16 cellular contexts compared by ENCODE assay signal in genomic region chr12:130969223-130969622, GRCh38. TPM values are rescaled to one million over a fixed set of nuclear protein-coding genes. Genes with fewer than 3 reads are reported as not detected.
A peak's percentile ranks its signal among the peaks of the same experiment; 100 is the strongest.
DNase-seq lines count a peak whose midpoint lies in the region; ATAC-seq and TF ChIP-seq lines count a peak whose summit lies in the region.
"Had no signal": no experiment of that assay in that cellular context is flagged by ENCODE, and none has a peak within 500 bp of the region (broad histone marks: within the 10 kb centered on the region; RNA-seq: fewer than 3 reads in every experiment).

No MANE protein-coding gene starts in this region.

- CTCF ChIA-PET in HEK293 (lab: Yijun Ruan, JAX): no interaction called here

- H3K36me3 ChIP-seq in DOHH2 (ENCODE audit: control insufficient read depth, low read length) (no peaks in the 10 kb centered on the region), HEK293 (ENCODE audit: control insufficient read depth in 2 of 2, insufficient read depth in 1 of 2, low read length in 2 of 2) (no peaks in the 10 kb centered on the region), sigmoid colon (peaks cover 0 to 27% (median 0%) of the 10 kb centered on the region in 4 donors)
- H3K36me3 ChIP-seq: BLaER1 treated with 17β-estradiol and CSF1 and Interleukin-3, amounts not matched to agents 10 nM and 100 nM; HAP-1 had no signal

- H3K27ac Mint-ChIP-seq in osteocyte (ENCODE audit: unreplicated experiment): no peak overlapping the region
- H3K27ac Mint-ChIP-seq: B cell; CD8-positive, alpha-beta T cell had no signal

- no peaks in the 10 kb centered on the region for H4K20me1 ChIP-seq in DOHH2 (ENCODE audit: control insufficient read depth, insufficient read depth, low read depth, low read length)
- H4K20me1 ChIP-seq: BLaER1 treated with 17β-estradiol and CSF1 and Interleukin-3, amounts not matched to agents 10 nM and 100 nM had no signal

- H3K4me1 Mint-ChIP-seq in osteocyte (ENCODE audit: unreplicated experiment): no peaks in the 10 kb centered on the region

- H3K4me3 ChIP-seq in DOHH2 (ENCODE audit: low read length) (no peak overlapping the region), HEK293 (ENCODE audit: low read depth, low read length) (no peak overlapping the region), coronary artery (no peak overlapping the region), sigmoid colon (no peak overlapping the region)
- H3K4me3 ChIP-seq: BLaER1 treated with 17β-estradiol and CSF1 and Interleukin-3, amounts not matched to agents 10 nM and 100 nM; GM12878; HAP-1 had no signal

- TF ChIP-seq CTCF in DOHH2 (IDR thresholded peaks at IDR 0.05; ENCODE audit: low read depth, low read length, poor library complexity, severe bottlenecking): no peak
- no peak for TF ChIP-seq CTCF in HEK293 (tag by site-specific recombination; IDR thresholded peaks at IDR 0.05)
- no peak for TF ChIP-seq CTCF in coronary artery (IDR thresholded peaks at IDR 0.05)
- TF ChIP-seq CTCF in osteocyte (IDR thresholded peaks at IDR 0.05): no peak
- TF ChIP-seq CTCF in sigmoid colon (IDR thresholded peaks at IDR 0.05): no peak

- no peaks in the 10 kb centered on the region for H3K27me3 ChIP-seq in DOHH2 (ENCODE audit: control insufficient read depth, low read length)
- no peaks in the 10 kb centered on the region for H3K27me3 ChIP-seq in sigmoid colon
- H3K27me3 ChIP-seq: BLaER1 treated with 17β-estradiol and CSF1 and Interleukin-3, amounts not matched to agents 10 nM and 100 nM had no signal

- H3K27ac ChIP-seq in DOHH2 (ENCODE audit: low read depth, low read length): no peak overlapping the region
- no peak overlapping the region for H3K27ac ChIP-seq in HEK293 (ENCODE audit: extremely low read depth, low read depth, low read length)
- H3K27ac ChIP-seq in coronary artery: no peak overlapping the region
- no peak overlapping the region for H3K27ac ChIP-seq in sigmoid colon
- H3K27ac ChIP-seq: BLaER1 treated with 17β-estradiol and CSF1 and Interleukin-3, amounts not matched to agents 10 nM and 100 nM had no signal

- no peaks in the 10 kb centered on the region for H3F3A ChIP-seq in DOHH2 (ENCODE audit: control insufficient read depth, insufficient read depth)

- no peak overlapping the region for H3K4me3 Mint-ChIP-seq in osteocyte (ENCODE audit: unreplicated experiment)
- H3K4me3 Mint-ChIP-seq: CD8-positive, alpha-beta T cell had no signal

- H3K9me3 ChIP-seq in DOHH2 (ENCODE audit: control insufficient read depth, insufficient read depth, low read length) (no peaks in the 10 kb centered on the region), HEK293 (ENCODE audit: control insufficient read depth, insufficient read depth, low read depth, low read length) (no peaks in the 10 kb centered on the region), sigmoid colon (no peaks in the 10 kb centered on the region)
- H3K9me3 ChIP-seq: HAP-1 had no signal

- POLR2A ChIA-PET in HEK293 (lab: Yijun Ruan, JAX): no interaction called here

- no peak for TF ChIP-seq EP300 in sigmoid colon (IDR thresholded peaks at IDR 0.05)

- no peaks in the 10 kb centered on the region for H3K9me3 Mint-ChIP-seq in osteocyte (ENCODE audit: unreplicated experiment)
- H3K9me3 Mint-ChIP-seq: CD8-positive, alpha-beta T cell had no signal

- no peak for TF ChIP-seq POLR2A in sigmoid colon (IDR thresholded peaks at IDR 0.05)

- H3K4me2 ChIP-seq in DOHH2 (ENCODE audit: low read length): peak overlapping the region; percentile 28; the same call in 1 of the 2 replicates

- DNase-seq in coronary artery (ENCODE audit: low spot score) (peak; percentile 26), osteocyte (ENCODE audit: extremely low spot score, unreplicated experiment) (peak; percentile 49), sigmoid colon (no peak)
- no peak for DNase-seq in activated T-cell treated with anti-CD3 and anti-CD28 coated beads, Interleukin-2, amount 50 U/mL, for 1 hour
- DNase-seq: Calu3, DMS79 treated with DMSO at 0.1 percent for 48 hours, EL had no signal

- WGBS in sigmoid colon, 2 donors: 72 to 78% methylated on average over 7 of the region's 7 CpGs

- no peaks in the 10 kb centered on the region for H3K9me2 ChIP-seq in DOHH2 (replicated peaks; ENCODE audit: control insufficient read depth, low read length)

- H3K27me3 Mint-ChIP-seq in osteocyte (ENCODE audit: unreplicated experiment): no peaks in the 10 kb centered on the region

- H3K4me1 ChIP-seq in DOHH2 (ENCODE audit: control insufficient read depth, low read length) (peaks cover 42% of the 10 kb centered on the region), HEK293 (ENCODE audit: control insufficient read depth, insufficient read depth, low read length) (no peaks in the 10 kb centered on the region), sigmoid colon (no peaks in the 10 kb centered on the region)
- H3K4me1 ChIP-seq: HAP-1 had no signal

- no peaks in the 10 kb centered on the region for H3K36me3 Mint-ChIP-seq in osteocyte (ENCODE audit: unreplicated experiment)
- H3K36me3 Mint-ChIP-seq: CD8-positive, alpha-beta T cell had no signal

- intact Hi-C loops in sigmoid colon (cut with DNase I): no loop called here

- no peak for ATAC-seq in SK-N-SH treated with all-trans-retinoic acid at 6 μM for 48 hours
- ATAC-seq: CD8-positive, alpha-beta T cell; GM12878 had no signal

- H3K79me2 ChIP-seq in DOHH2 (ENCODE audit: control insufficient read depth, low read length): no peaks in the 10 kb centered on the region

TF ChIP-seq in HEK293, 187 proteins besides CTCF, POLR2A, EP300 and RAD21 (continues in another document):
- TF ChIP-seq ZNF324 (tag by site-specific recombination; IDR thresholded peaks at IDR 0.05): no peak
- TF ChIP-seq, protein P1, sequence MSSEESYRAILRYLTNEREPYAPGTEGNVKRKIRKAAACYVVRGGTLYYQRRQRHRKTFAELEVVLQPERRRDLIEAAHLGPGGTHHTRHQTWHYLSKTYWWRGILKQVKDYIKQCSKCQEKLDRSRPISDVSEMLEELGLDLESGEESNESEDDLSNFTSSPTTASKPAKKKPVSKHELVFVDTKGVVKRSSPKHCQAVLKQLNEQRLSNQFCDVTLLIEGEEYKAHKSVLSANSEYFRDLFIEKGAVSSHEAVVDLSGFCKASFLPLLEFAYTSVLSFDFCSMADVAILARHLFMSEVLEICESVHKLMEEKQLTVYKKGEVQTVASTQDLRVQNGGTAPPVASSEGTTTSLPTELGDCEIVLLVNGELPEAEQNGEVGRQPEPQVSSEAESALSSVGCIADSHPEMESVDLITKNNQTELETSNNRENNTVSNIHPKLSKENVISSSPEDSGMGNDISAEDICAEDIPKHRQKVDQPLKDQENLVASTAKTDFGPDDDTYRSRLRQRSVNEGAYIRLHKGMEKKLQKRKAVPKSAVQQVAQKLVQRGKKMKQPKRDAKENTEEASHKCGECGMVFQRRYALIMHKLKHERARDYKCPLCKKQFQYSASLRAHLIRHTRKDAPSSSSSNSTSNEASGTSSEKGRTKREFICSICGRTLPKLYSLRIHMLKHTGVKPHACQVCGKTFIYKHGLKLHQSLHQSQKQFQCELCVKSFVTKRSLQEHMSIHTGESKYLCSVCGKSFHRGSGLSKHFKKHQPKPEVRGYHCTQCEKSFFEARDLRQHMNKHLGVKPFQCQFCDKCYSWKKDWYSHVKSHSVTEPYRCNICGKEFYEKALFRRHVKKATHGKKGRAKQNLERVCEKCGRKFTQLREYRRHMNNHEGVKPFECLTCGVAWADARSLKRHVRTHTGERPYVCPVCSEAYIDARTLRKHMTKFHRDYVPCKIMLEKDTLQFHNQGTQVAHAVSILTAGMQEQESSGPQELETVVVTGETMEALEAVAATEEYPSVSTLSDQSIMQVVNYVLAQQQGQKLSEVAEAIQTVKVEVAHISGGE (tag by site-specific recombination; conservative IDR thresholded peaks at IDR 0.05; ENCODE audit: low read depth): no peak
- peak; percentile 98 for TF ChIP-seq ZNF610 (tag by site-specific recombination; IDR thresholded peaks at IDR 0.05; ENCODE audit: borderline replicate concordance)

TF ChIP-seq in SK-N-SH treated with all-trans-retinoic acid at 6 μM for 48 hours, 23 proteins besides CTCF, POLR2A, EP300 and RAD21:
- TF ChIP-seq ESRRG (CRISPR knock-in tag; IDR thresholded peaks at IDR 0.05) (no peak), GLIS3 (CRISPR knock-in tag; IDR thresholded peaks at IDR 0.05) (no peak), ZFP30 (CRISPR knock-in tag; IDR thresholded peaks at IDR 0.05) (no peak), CSDC2 (CRISPR knock-in tag; IDR thresholded peaks at IDR 0.05) (no peak), OSR1 (CRISPR knock-in tag; IDR thresholded peaks at IDR 0.05) (no peak)
- TF ChIP-seq, protein P2, sequence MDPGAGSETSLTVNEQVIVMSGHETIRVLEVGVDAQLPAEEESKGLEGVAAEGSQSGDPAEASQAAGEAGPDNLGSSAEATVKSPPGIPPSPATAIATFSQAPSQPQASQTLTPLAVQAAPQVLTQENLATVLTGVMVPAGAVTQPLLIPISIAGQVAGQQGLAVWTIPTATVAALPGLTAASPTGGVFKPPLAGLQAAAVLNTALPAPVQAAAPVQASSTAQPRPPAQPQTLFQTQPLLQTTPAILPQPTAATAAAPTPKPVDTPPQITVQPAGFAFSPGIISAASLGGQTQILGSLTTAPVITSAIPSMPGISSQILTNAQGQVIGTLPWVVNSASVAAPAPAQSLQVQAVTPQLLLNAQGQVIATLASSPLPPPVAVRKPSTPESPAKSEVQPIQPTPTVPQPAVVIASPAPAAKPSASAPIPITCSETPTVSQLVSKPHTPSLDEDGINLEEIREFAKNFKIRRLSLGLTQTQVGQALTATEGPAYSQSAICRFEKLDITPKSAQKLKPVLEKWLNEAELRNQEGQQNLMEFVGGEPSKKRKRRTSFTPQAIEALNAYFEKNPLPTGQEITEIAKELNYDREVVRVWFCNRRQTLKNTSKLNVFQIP (CRISPR knock-in tag; IDR thresholded peaks at IDR 0.05; ENCODE audit: borderline replicate concordance, low read depth): no peak
TF ChIP-seq in SK-N-SH treated with all-trans-retinoic acid at 6 μM for 48 hours: peak in this region for 0.

RNA-seq across cellular contexts. Expression of gene ADGRD1, which starts 15.5 kb away (rescaled TPM):
- total RNA-seq in osteocyte (1.0 and 1.5 TPM in 2 replicates), sigmoid colon (10 to 100 TPM in 3 of 4 donors, 1 to 10 TPM in 1; 7.2 to 22.5 (median 14.2) TPM)
- 1 to 10 TPM in 2 of 3 donors, under 1 TPM in 1; 0.46 to 3.8 (median 3.0) TPM for polyA plus RNA-seq in sigmoid colon
- total RNA-seq: Calu3; CD8-positive, alpha-beta T cell; HT-29 had no signal

Comparison
In these comparisons a context has a peak if more than half of its experiments do, and no peak if none do; other contexts are left out.
1. DNase-seq: peak in coronary artery (single experiment) and osteocyte (single experiment); none in sigmoid colon (single experiment) and activated T-cell treated with anti-CD3 and anti-CD28 coated beads, Interleukin-2, amount 50 U/mL, for 1 hour (single experiment).